ENCODE assay signal across 8 cellular contexts in genomic region chr6:144063744-144064401, GRCh38. TPM values are rescaled to one million over a fixed set of nuclear protein-coding genes. Genes with fewer than 3 reads are reported as not detected.
DNase-seq lines count a peak whose midpoint lies in the region; ATAC-seq and TF ChIP-seq lines count a peak whose summit lies in the region.

No MANE protein-coding gene starts in this region.

- ATAC-seq in activated naive CD4-positive, alpha-beta T cell treated with anti-CD3 and anti-CD28 coated beads, Interleukin-2, amount 50 U/mL, for 72 hours = peak; percentile 90 to 95

- H3K9me3 ChIP-seq in right atrium auricular region = no peaks in the 10 kb centered on the region

- peak overlapping the region; percentile 56 for H3K9ac ChIP-seq in rectal smooth muscle tissue (ENCODE audit: low read length)

- H3K36me3 ChIP-seq in right atrium auricular region (no peaks in the 10 kb centered on the region), rectal smooth muscle tissue (ENCODE audit: control insufficient read depth, insufficient read depth, low read length) (no peaks in the 10 kb centered on the region)

- H3K27ac Mint-ChIP-seq in activated naive CD4-positive, alpha-beta T cell treated with anti-CD3 and anti-CD28 coated beads, Interleukin-2, amount 50 U/mL, for 72 hours = peak overlapping the region; percentile 40 to 90

- H3K4me1 ChIP-seq in right atrium auricular region (peaks cover 0 to 21% of the 10 kb centered on the region in 2 donors), rectal smooth muscle tissue (ENCODE audit: control insufficient read depth, insufficient read depth, low read length) (no peaks in the 10 kb centered on the region)

- peaks cover 0 to 10% of the 10 kb centered on the region in 2 donors for H3K36me3 Mint-ChIP-seq in activated naive CD4-positive, alpha-beta T cell treated with anti-CD3 and anti-CD28 coated beads, Interleukin-2, amount 50 U/mL, for 72 hours

- H3K27ac ChIP-seq in right atrium auricular region (peak overlapping the region; percentile 21 to 68), rectal smooth muscle tissue (ENCODE audit: low read depth, low read length) (peak overlapping the region; percentile 40)

- peaks cover 0 to 4% of the 10 kb centered on the region in 2 donors for H3K9me3 Mint-ChIP-seq in activated naive CD4-positive, alpha-beta T cell treated with anti-CD3 and anti-CD28 coated beads, Interleukin-2, amount 50 U/mL, for 72 hours

- peak; percentile 43 for DNase-seq in H4 (ENCODE audit: low spot score)
- DNase-seq in Kasumi-1 (lab: John Stamatoyannopoulos, UW) = peak; percentile 86 to 93
- DNase-seq in SKM-1 (lab: John Stamatoyannopoulos, UW; ENCODE audit: unreplicated experiment) = peak; percentile 92
- DNase-seq in activated naive CD4-positive, alpha-beta T cell treated with anti-CD3 and anti-CD28 coated beads, Interleukin-2, amount 50 U/mL, for 72 hours (ENCODE audit: low spot score in 2 of 2) = peak; percentile 84 to 91
- peak; percentile 78 for DNase-seq in right atrium auricular region (ENCODE audit: low spot score)
- DNase-seq in DMS114 treated with DMSO at 0.1 percent for 48 hours (lab: John Stamatoyannopoulos, UW; ENCODE audit: unreplicated experiment) = no peak

- H3K27me3 ChIP-seq in right atrium auricular region (no peaks in the 10 kb centered on the region), rectal smooth muscle tissue (ENCODE audit: control insufficient read depth, insufficient read depth, low read length) (peaks cover 8% of the 10 kb centered on the region)

- H3K4me3 ChIP-seq in GM08714 (ENCODE audit: low read length) (peak overlapping the region; percentile 95), right atrium auricular region (peak overlapping the region; percentile 61 to 83), rectal smooth muscle tissue (ENCODE audit: low read length) (peak overlapping the region; percentile 76)

- peak in 1 of 2 donors; percentile 56 for TF ChIP-seq CTCF in right atrium auricular region (IDR thresholded peaks at IDR 0.05)

RNA-seq across cellular contexts. Expression of gene SF3B5, which starts 31.5 kb away (rescaled TPM):
- total RNA-seq in H4 (2014; rRNA removed; shearing (Covaris generic)) = 108 and 155 TPM in 2 replicates
- total RNA-seq in activated naive CD4-positive, alpha-beta T cell treated with anti-CD3 and anti-CD28 coated beads, Interleukin-2, amount 50 U/mL, for 72 hours = 100 to 1,000 TPM; 129 to 194 TPM
- 100 to 1,000 TPM; 113 to 146 TPM for total RNA-seq in right atrium auricular region

RNA-seq across cellular contexts. Expression of gene PLAGL1, which starts 55.8 kb away (rescaled TPM):
- total RNA-seq in H4 (2014; rRNA removed; shearing (Covaris generic)) = 9.8 and 18.5 TPM in 2 replicates
- 10 to 100 TPM; 11.0 to 18.8 TPM for total RNA-seq in activated naive CD4-positive, alpha-beta T cell treated with anti-CD3 and anti-CD28 coated beads, Interleukin-2, amount 50 U/mL, for 72 hours
- 1 to 10 TPM; 6.8 to 8.5 TPM for total RNA-seq in right atrium auricular region
